Comparison of ENCODE assay signal across 22 cellular contexts in genomic region chrX:2801223-2801622, GRCh38. TPM values are rescaled to one million over a fixed set of nuclear protein-coding genes. Genes with fewer than 3 reads are reported as not detected.
A peak's percentile ranks its signal among the peaks of the same experiment; 100 is the strongest.
DNase-seq lines count a peak whose midpoint lies in the region; ATAC-seq lines count a peak whose summit lies in the region.
"Had no signal": no experiment of that assay in that cellular context is flagged by ENCODE, and none has a peak within 500 bp of the region (broad histone marks: within the 10 kb centered on the region; RNA-seq: fewer than 3 reads in every experiment).

No MANE protein-coding gene starts in this region.

- H3K9ac ChIP-seq in ES-I3 (ENCODE audit: low read depth, low read length), result 0 out of 2 replicates have a peak overlapping the region, but pooled peaks have one; percentile 9
- H3K9ac ChIP-seq in SK-N-MC (ENCODE audit: insufficient read length), result no peak overlapping the region
- H3K9ac ChIP-seq in mesendoderm (ENCODE audit: low read length), result no peak overlapping the region

- H3K56ac ChIP-seq in mesendoderm (ENCODE audit: low read length), result peak overlapping the region; percentile 15

- H3K18ac ChIP-seq in mesendoderm (ENCODE audit: low read length), result no peak overlapping the region

- H3K9me3 ChIP-seq in ES-I3 (ENCODE audit: control insufficient read depth, insufficient read depth, low read length) (no peaks in the 10 kb centered on the region), SK-N-MC (ENCODE audit: low read depth, low read length) (no peaks in the 10 kb centered on the region)
- H3K9me3 ChIP-seq: HAP-1 had no signal

- H3K4me2 ChIP-seq in mesendoderm (ENCODE audit: low read length), result no peak overlapping the region

- H2BK120ac ChIP-seq in mesendoderm (ENCODE audit: low read depth, low read length), result no peak overlapping the region

- H3K23ac ChIP-seq in mesendoderm (ENCODE audit: low read length), result no peak overlapping the region

- peak overlapping the region; percentile 16 for H3K4ac ChIP-seq in mesendoderm (ENCODE audit: low read depth, low read length)

- H3K4me1 ChIP-seq in ES-I3 (ENCODE audit: insufficient read depth, low read length), result peaks cover 31% of the 10 kb centered on the region
- no peaks in the 10 kb centered on the region for H3K4me1 ChIP-seq in mesendoderm (ENCODE audit: control insufficient read depth, low read depth, low read length)
- H3K4me1 ChIP-seq: HAP-1 had no signal

- H2AK5ac ChIP-seq in mesendoderm (ENCODE audit: low read length), result no peak overlapping the region

- H3K27ac ChIP-seq in SK-N-MC (0 out of 2 replicates have a peak overlapping the region, but pooled peaks have one; percentile 57), mesendoderm (ENCODE audit: low read depth, low read length) (no peak overlapping the region)

- no peaks in the 10 kb centered on the region for H3K36me3 ChIP-seq in ES-I3 (ENCODE audit: insufficient read depth, low read length)
- peaks cover 3% of the 10 kb centered on the region; the same call in 1 of the 2 replicates for H3K36me3 ChIP-seq in SK-N-MC (ENCODE audit: insufficient read depth, low read length)
- no peaks in the 10 kb centered on the region for H3K36me3 ChIP-seq in mesendoderm (ENCODE audit: control insufficient read depth, insufficient read depth, low read length)
- H3K36me3 ChIP-seq: HAP-1 had no signal

- no peak overlapping the region for H4K8ac ChIP-seq in mesendoderm (ENCODE audit: low read depth, low read length)

- peak overlapping the region; percentile 74 for H2BK15ac ChIP-seq in mesendoderm (replicated peaks; ENCODE audit: low read depth)

- no peak for DNase-seq in SK-N-MC (ENCODE audit: low read depth, low spot score)
- DNase-seq in mesendoderm, result no peak
- no peak for DNase-seq in NCI-H146 treated with DMSO at 0.1 percent for 48 hours (lab: John Stamatoyannopoulos, UW; ENCODE audit: unreplicated experiment)
- no peak for DNase-seq in cerebellum (ENCODE audit: low spot score)
- DNase-seq in NCI-H1048 (lab: John Stamatoyannopoulos, UW), result no peak
- DNase-seq: CD8-positive, alpha-beta memory T cell; DMS53; EL; KG1; MV-4-11; NCI-H1417; NCI-H1930; NCI-H2171; PC-3; RPMI8226; SIG-M5 had no signal

- no peaks in the 10 kb centered on the region for H3K79me1 ChIP-seq in mesendoderm (ENCODE audit: low read length)

- H4K5ac ChIP-seq in mesendoderm (ENCODE audit: low read length), result no peak overlapping the region

- H3K79me2 ChIP-seq in mesendoderm (ENCODE audit: control insufficient read depth, insufficient read depth, low read length), result no peaks in the 10 kb centered on the region

- no peaks in the 10 kb centered on the region for H3K27me3 ChIP-seq in mesendoderm (ENCODE audit: insufficient read depth, low read length, poor library complexity)

- no CpG with 5 or more reads among the region's 4 CpGs for WGBS in mesendoderm (ENCODE audit: extremely low coverage, insufficient coverage, low lambda C conversion rate)

- H2BK5ac ChIP-seq in mesendoderm (ENCODE audit: low read length), result no peak overlapping the region

- H3K4me3 ChIP-seq in SK-N-MC, result no peak overlapping the region
- peak overlapping the region; percentile 14 for H3K4me3 ChIP-seq in iPS-11a (ENCODE audit: low read depth, low read length)
- no peak overlapping the region for H3K4me3 ChIP-seq in mesendoderm (ENCODE audit: low read length)
- H3K4me3 ChIP-seq: HAP-1 had no signal

- ATAC-seq in GM18868 (IDR thresholded peaks at IDR 0.05; ENCODE audit: unreplicated experiment), result no peak
- ATAC-seq: HepG2, PC-3 had no signal

RNA-seq across cellular contexts. Expression of gene GYG2, which starts 27.5 kb away (rescaled TPM):
- polyA plus RNA-seq in mesendoderm (2013, experiment 1 of 2), result 44.8 TPM
- polyA plus RNA-seq in mesendoderm (2013, experiment 2 of 2), result 47.1 TPM
- 11.1 TPM for total RNA-seq in cerebellum
- total RNA-seq: CD8-positive, alpha-beta memory T cell had no signal
- polyA plus RNA-seq: CD8-positive, alpha-beta memory T cell had no signal

RNA-seq across cellular contexts. Expression of gene XG, which starts 49.4 kb away (rescaled TPM):
- polyA plus RNA-seq in mesendoderm (2013, experiment 1 of 2), result 0.27 TPM
- 0.17 TPM for polyA plus RNA-seq in mesendoderm (2013, experiment 2 of 2)
- not detected for total RNA-seq in cerebellum
- total RNA-seq: A172; CD8-positive, alpha-beta memory T cell; HepG2; PC-3 had no signal
- polyA plus RNA-seq: CD8-positive, alpha-beta memory T cell; HepG2 had no signal
